19 cellular contexts compared by ENCODE assay signal in the genomic region with DNA sequence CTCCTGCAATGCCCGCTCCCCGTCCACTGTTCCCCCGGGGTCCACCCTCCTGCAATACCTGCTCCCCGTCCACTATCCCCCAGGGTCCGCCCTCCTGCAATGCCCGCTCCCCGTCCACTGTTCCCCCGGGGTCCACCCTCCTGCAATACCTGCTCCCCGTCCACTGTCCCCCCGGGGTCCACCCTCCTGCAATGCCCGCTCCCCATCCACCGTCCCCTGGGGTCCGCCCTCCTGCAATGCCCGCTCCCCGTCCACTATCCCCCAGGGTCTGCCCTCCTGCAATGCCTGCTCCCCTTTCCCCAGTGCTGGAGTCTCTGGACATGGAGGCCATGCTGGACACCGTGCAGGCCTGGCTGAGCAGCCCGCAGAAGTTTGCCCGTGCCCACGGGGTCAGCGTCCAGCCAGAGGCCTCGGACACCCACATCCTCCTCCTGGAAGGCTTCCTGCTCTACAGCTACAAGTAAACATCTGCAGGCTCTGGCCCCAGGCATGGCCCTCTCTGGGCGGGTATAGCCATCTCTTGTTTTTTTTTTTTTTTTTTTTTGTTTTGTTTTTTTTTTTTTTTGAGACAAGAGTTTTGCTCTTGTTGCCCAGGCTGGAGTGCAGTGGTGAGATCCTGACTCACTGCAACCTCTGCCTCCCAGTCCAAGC. TPM values are rescaled to one million over a fixed set of nuclear protein-coding genes. Genes with fewer than 3 reads are reported as not detected.
"Had no signal": no experiment of that assay in that cellular context is flagged by ENCODE, and none has a peak within 500 bp of the region (broad histone marks: within the 10 kb centered on the region; RNA-seq: fewer than 3 reads in every experiment).

No MANE protein-coding gene starts in this region.

RNA-seq across cellular contexts. Expression of gene NMRK2, which starts 5.6 kb away (rescaled TPM):
- total RNA-seq: activated CD4-positive, alpha-beta memory T cell treated with anti-CD3 and anti-CD28 coated beads for 36 hours; activated CD4-positive, alpha-beta T cell treated with anti-CD3 and anti-CD28 coated beads for 36 hours; activated CD4-positive, alpha-beta T cell treated with anti-CD3 and anti-CD28 coated beads, Interleukin-2, amount 10 ng/mL, durations not matched to agents 24 days and 14 days; activated CD8-positive, alpha-beta memory T cell treated with anti-CD3 and anti-CD28 coated beads for 36 hours; activated CD8-positive, alpha-beta memory T cell treated with anti-CD3 and anti-CD28 coated beads, Interleukin-2, amount 10 ng/mL, durations not matched to agents 7 days and 5 days; activated CD8-positive, alpha-beta T cell treated with anti-CD3 and anti-CD28 coated beads, Interleukin-2, amount 10 ng/mL, durations not matched to agents 7 days and 5 days; activated naive CD4-positive, alpha-beta T cell treated with anti-CD3 and anti-CD28 coated beads for 36 hours; activated naive CD8-positive, alpha-beta T cell treated with anti-CD3 and anti-CD28 coated beads for 36 hours; activated T-helper 1 cell treated with anti-CD3 and anti-CD28 coated beads, Interleukin-12 subunit alpha, Interleukin-12 subunit beta, Interleukin-2, Interleukin-4 antibody, amounts not matched to agents 30 ng/mL and 10 ng/mL and 1 ng/mL, durations not matched to agents 14 hours and 24 hours and 36 hours; activated T-helper 2 cell treated with anti-CD3 and anti-CD28 coated beads, Interferon-gamma antibody, Interleukin-2, Interleukin-4, amounts not matched to agents 10 μg/mL and 5 μg/mL and 100 μg/mL, durations not matched to agents 14 hours and 24 hours and 36 hours; body of pancreas; chondrocyte; dermis blood vessel endothelial cell; esophagus squamous epithelium; frontal cortex; T-helper 1 cell treated with Interleukin-12 subunit alpha and Interleukin-12 subunit beta and Interleukin-4 antibody, amounts not matched to agents 30 ng/mL and 1 ng/mL, for 36 hours had no signal

RNA-seq across cellular contexts. Expression of gene ATCAY, which starts 57.9 kb away (rescaled TPM):
- total RNA-seq: activated CD4-positive, alpha-beta memory T cell treated with anti-CD3 and anti-CD28 coated beads for 36 hours; activated CD4-positive, alpha-beta T cell treated with anti-CD3 and anti-CD28 coated beads, Interleukin-2, amount 10 ng/mL, durations not matched to agents 24 days and 14 days; activated CD8-positive, alpha-beta memory T cell treated with anti-CD3 and anti-CD28 coated beads for 36 hours; activated CD8-positive, alpha-beta memory T cell treated with anti-CD3 and anti-CD28 coated beads, Interleukin-2, amount 10 ng/mL, durations not matched to agents 7 days and 5 days; activated CD8-positive, alpha-beta T cell treated with anti-CD3 and anti-CD28 coated beads, Interleukin-2, amount 10 ng/mL, durations not matched to agents 7 days and 5 days; activated naive CD8-positive, alpha-beta T cell treated with anti-CD3 and anti-CD28 coated beads for 36 hours; activated T-helper 1 cell treated with anti-CD3 and anti-CD28 coated beads, Interleukin-12 subunit alpha, Interleukin-12 subunit beta, Interleukin-2, Interleukin-4 antibody, amounts not matched to agents 30 ng/mL and 10 ng/mL and 1 ng/mL, durations not matched to agents 14 hours and 24 hours and 36 hours; activated T-helper 2 cell treated with anti-CD3 and anti-CD28 coated beads, Interferon-gamma antibody, Interleukin-2, Interleukin-4, amounts not matched to agents 10 μg/mL and 5 μg/mL and 100 μg/mL, durations not matched to agents 14 hours and 24 hours and 36 hours; aorta; chondrocyte; dermis blood vessel endothelial cell; esophagus squamous epithelium; heart left ventricle; T-helper 1 cell treated with Interleukin-12 subunit alpha and Interleukin-12 subunit beta and Interleukin-4 antibody, amounts not matched to agents 30 ng/mL and 1 ng/mL, for 36 hours had no signal
- polyA plus RNA-seq: aorta, esophagus, heart left ventricle had no signal
